Comparison of ENCODE assay signal across 15 cellular contexts in genomic region chr19:45133661-45134060, GRCh38. TPM values are rescaled to one million over a fixed set of nuclear protein-coding genes. Genes with fewer than 3 reads are reported as not detected.
A peak's percentile ranks its signal among the peaks of the same experiment; 100 is the strongest.
DNase-seq lines count a peak whose midpoint lies in the region; ATAC-seq, FAIRE-seq and TF ChIP-seq lines count a peak whose summit lies in the region.
"Had no signal": no experiment of that assay in that cellular context is flagged by ENCODE, and none has a peak within 500 bp of the region (broad histone marks: within the 10 kb centered on the region; RNA-seq: fewer than 3 reads in every experiment).

No MANE protein-coding gene starts in this region.

- TF ChIP-seq CTCF in OCI-LY1 (IDR thresholded peaks at IDR 0.05; ENCODE audit: low read length) (no peak), H1 (IDR thresholded peaks at IDR 0.05; ENCODE audit: control extremely low read depth in 1 of 3, insufficient read depth in 1 of 3, low read depth in 1 of 3, low read length in 3 of 3) (no peak)

- ATAC-seq in stimulated activated effector memory CD8-positive, alpha-beta T cell treated with anti-CD3 and anti-CD28 coated beads, Interleukin-12 subunit alpha, Interleukin-12 subunit beta, amount 100 ng/mL, for 72 hours = no peak

- no peak for TF ChIP-seq EP300 in H1 (IDR thresholded peaks at IDR 0.05; ENCODE audit: borderline replicate concordance in 1 of 2, low read depth in 2 of 2, low read length in 2 of 2)

- H2BK15ac ChIP-seq in H1 (ENCODE audit: low read length) = no peak overlapping the region

- peak overlapping the region in 9 of 11 experiments; percentile 6 to 82 (median 48); a peak in 13 of 22 replicates for H3K27ac ChIP-seq in BLaER1 treated with 17β-estradiol and CSF1 and Interleukin-3, amounts not matched to agents 10 nM and 100 nM
- H3K27ac ChIP-seq in OCI-LY1 (ENCODE audit: low read depth, low read length, poor library complexity, severe bottlenecking) = peak overlapping the region; percentile 74
- H3K27ac ChIP-seq in H1 (ENCODE audit: low read depth, low read length) = no peak overlapping the region
- H3K27ac ChIP-seq: PC-9, SK-N-MC had no signal

- no peak overlapping the region for H3K18ac ChIP-seq in H1 (ENCODE audit: extremely low read depth, low read length)

- H2AK5ac ChIP-seq in H1 (ENCODE audit: low read depth, low read length) = no peak overlapping the region

- H3K9me2 ChIP-seq in OCI-LY1 (ENCODE audit: low read depth, low read length) = no peaks in the 10 kb centered on the region

- no peak overlapping the region for H3K23ac ChIP-seq in H1 (ENCODE audit: insufficient read length)

- H4K20me1 ChIP-seq in BLaER1 treated with 17β-estradiol and CSF1 and Interleukin-3, amounts not matched to agents 10 nM and 100 nM = peaks cover 49 to 100% (median 95%) of the 10 kb centered on the region in 11 experiments
- no peaks in the 10 kb centered on the region for H4K20me1 ChIP-seq in OCI-LY1 (ENCODE audit: insufficient read depth, low read length)
- peaks cover 13 to 18% of the 10 kb centered on the region in 2 experiments for H4K20me1 ChIP-seq in H1 (replicated peaks in 1 of 2; ENCODE audit: control insufficient read depth in 1 of 2, insufficient read depth in 2 of 2, low read length in 2 of 2)

- POLR2A ChIA-PET in H1 (lab: Charles Lee; ENCODE audit: partially characterized antibody) = interaction anchor here (0.6 to 1.2 kb wide), 4 partner anchors 35 to 230 kb away, joined by 3 to 4 read pairs (median 3); no protein-coding TSS in a partner anchor

- CTCF ChIA-PET in H1 (lab: Charles Lee; ENCODE audit: partially characterized antibody) = interaction anchor here (0.6 to 1.0 kb wide), 2 partner anchors 50 to 154 kb away, joined by 3 to 4 read pairs; no protein-coding TSS in a partner anchor

- H4K8ac ChIP-seq in H1 (ENCODE audit: extremely low read depth, insufficient read depth, low read length) = peak overlapping the region; percentile 15; the same call in 1 of the 2 replicates

- H2BK12ac ChIP-seq in H1 (ENCODE audit: low read depth, low read length) = 0 out of 2 replicates have a peak overlapping the region, but pooled peaks have one; percentile 68

- no peaks in the 10 kb centered on the region for H3K79me2 ChIP-seq in OCI-LY1 (ENCODE audit: insufficient read depth, low read length)
- H3K79me2 ChIP-seq in H1 (ENCODE audit: control insufficient read depth in 1 of 2, insufficient read depth in 2 of 2, low read length in 2 of 2) = peaks cover 0 to 36% of the 10 kb centered on the region in 2 experiments; a peak in 1 of 4 replicates

- H3K4me3 Mint-ChIP-seq in stimulated activated effector memory CD8-positive, alpha-beta T cell treated with anti-CD3 and anti-CD28 coated beads, Interleukin-12 subunit alpha, Interleukin-12 subunit beta, amount 100 ng/mL, for 72 hours = no peak overlapping the region

- no peaks in the 10 kb centered on the region for H3F3A ChIP-seq in OCI-LY1 (ENCODE audit: insufficient read depth, low read length)

- DNase-seq in H1 (ENCODE audit: low read depth in 1 of 2, low spot score in 2 of 2) (no peak), DMS 273 (lab: John Stamatoyannopoulos, UW; ENCODE audit: unreplicated experiment) (no peak), inferior parietal cortex (ENCODE audit: extremely low spot score) (no peak), SHP77 (lab: John Stamatoyannopoulos, UW) (no peak)
- DNase-seq in stimulated activated effector memory CD8-positive, alpha-beta T cell treated with anti-CD3 and anti-CD28 coated beads, Interleukin-12 subunit alpha, Interleukin-12 subunit beta, amount 100 ng/mL, for 72 hours (ENCODE audit: low spot score in 2 of 2) = no peak
- DNase-seq: BE2C, HCEC 1CT, NCI-H1048, NCI-H345, PC-9 had no signal

- peak overlapping the region; percentile 37 for H3K27ac Mint-ChIP-seq in stimulated activated effector memory CD8-positive, alpha-beta T cell treated with anti-CD3 and anti-CD28 coated beads, Interleukin-12 subunit alpha, Interleukin-12 subunit beta, amount 100 ng/mL, for 72 hours

- no peak overlapping the region for H4K5ac ChIP-seq in H1 (ENCODE audit: insufficient read length, low read depth, low read length)

- H4K91ac ChIP-seq in H1 (replicated peaks; ENCODE audit: insufficient read length, low read length) = no peak overlapping the region

- no peak for TF ChIP-seq RAD21 in H1 (IDR thresholded peaks at IDR 0.05 in 1 of 2, conservative IDR thresholded peaks at IDR 0.05 in 1 of 2; ENCODE audit: low read depth in 2 of 2, low read length in 2 of 2)

- H3K4me2 ChIP-seq in BLaER1 treated with 17β-estradiol and CSF1 and Interleukin-3, amounts not matched to agents 10 nM and 100 nM = peak overlapping the region; percentile 85 to 98 (median 95)
- no peak overlapping the region for H3K4me2 ChIP-seq in OCI-LY1 (ENCODE audit: low read length)
- H3K4me2 ChIP-seq in H1 (ENCODE audit: insufficient read depth in 1 of 2, low read depth in 2 of 2, low read length in 2 of 2) = no peak overlapping the region
- H3K4me2 ChIP-seq: PC-9 had no signal

- FAIRE-seq in H1 (lab: Jason Lieb, UNC) = no peak

- H3K36me3 Mint-ChIP-seq in stimulated activated effector memory CD8-positive, alpha-beta T cell treated with anti-CD3 and anti-CD28 coated beads, Interleukin-12 subunit alpha, Interleukin-12 subunit beta, amount 100 ng/mL, for 72 hours = no peaks in the 10 kb centered on the region

- peaks cover 0 to 14% (median 5%) of the 10 kb centered on the region in 11 experiments; a peak in 13 of 22 replicates for H3K36me3 ChIP-seq in BLaER1 treated with 17β-estradiol and CSF1 and Interleukin-3, amounts not matched to agents 10 nM and 100 nM
- H3K36me3 ChIP-seq in OCI-LY1 (ENCODE audit: insufficient read depth, low read length) (no peaks in the 10 kb centered on the region), H1 (ENCODE audit: control insufficient read depth in 2 of 4, insufficient read depth in 4 of 4, low read length in 3 of 4) (no peaks in the 10 kb centered on the region)
- H3K36me3 ChIP-seq: BE2C had no signal

- TF ChIP-seq POLR2A in H1 (IDR thresholded peaks at IDR 0.05; ENCODE audit: control extremely low read depth in 1 of 2, low read depth in 2 of 2, low read length in 2 of 2) = no peak

- peak overlapping the region in 8 of 11 experiments; percentile 13 to 64 (median 46); a peak in 14 of 22 replicates for H3K9ac ChIP-seq in BLaER1 treated with 17β-estradiol and CSF1 and Interleukin-3, amounts not matched to agents 10 nM and 100 nM
- H3K9ac ChIP-seq in OCI-LY1 (ENCODE audit: low read length) (no peak overlapping the region), H1 (replicated peaks in 1 of 4; ENCODE audit: extremely low read depth in 1 of 4, low read depth in 3 of 4, low read length in 3 of 4) (no peak overlapping the region; a peak in 2 of 7 replicates)

- H2BK5ac ChIP-seq in H1 (ENCODE audit: low read depth, low read length) = no peak overlapping the region

- no peak overlapping the region for H3K4ac ChIP-seq in H1 (replicated peaks; ENCODE audit: insufficient read length, low read depth, low read length)

- no peak overlapping the region for H3K56ac ChIP-seq in H1 (replicated peaks; ENCODE audit: insufficient read length, low read depth, low read length)

- H2AFZ ChIP-seq in OCI-LY1 (ENCODE audit: low read length) = no peak overlapping the region
- H2AFZ ChIP-seq in H1 (ENCODE audit: low read length) = no peak overlapping the region
- H2AFZ ChIP-seq: PC-9 had no signal

- no peak overlapping the region for H3K4me3 ChIP-seq in BLaER1 treated with 17β-estradiol and CSF1 and Interleukin-3, amounts not matched to agents 10 nM and 100 nM
- H3K4me3 ChIP-seq in OCI-LY1 (ENCODE audit: low read depth, low read length, poor library complexity, severe bottlenecking) (no peak overlapping the region), H1 (ENCODE audit: extremely low read depth in 1 of 4, insufficient read depth in 2 of 4, low read depth in 3 of 4, low read length in 4 of 4) (no peak overlapping the region)
- H3K4me3 ChIP-seq: PC-9, SK-N-MC had no signal

- H2BK120ac ChIP-seq in H1 (replicated peaks; ENCODE audit: low read depth, low read length) = no peak overlapping the region

- no peak overlapping the region for H2BK20ac ChIP-seq in H1 (ENCODE audit: low read length)

- H3K14ac ChIP-seq in H1 (ENCODE audit: insufficient read length) = no peak overlapping the region

- H3K9me3 ChIP-seq in BLaER1 treated with 17β-estradiol and CSF1 and Interleukin-3, amounts not matched to agents 10 nM and 100 nM (replicated peaks in 1 of 11) = no peaks in the 10 kb centered on the region
- H3K9me3 ChIP-seq in OCI-LY1 (ENCODE audit: low read length) (no peaks in the 10 kb centered on the region), H1 (ENCODE audit: insufficient read depth in 2 of 2, low read depth in 1 of 2, low read length in 1 of 2) (no peaks in the 10 kb centered on the region)
- H3K9me3 ChIP-seq: BE2C had no signal

- peaks cover 27% of the 10 kb centered on the region for H3K79me1 ChIP-seq in H1 (ENCODE audit: low read depth, low read length)

- no peaks in the 10 kb centered on the region for H3K27me3 ChIP-seq in BLaER1 treated with 17β-estradiol and CSF1 and Interleukin-3, amounts not matched to agents 10 nM and 100 nM
- no peaks in the 10 kb centered on the region for H3K27me3 ChIP-seq in OCI-LY1 (ENCODE audit: insufficient read depth, low read length)
- H3K27me3 ChIP-seq in H1 (replicated peaks in 1 of 4; ENCODE audit: control insufficient read depth in 3 of 4, extremely low read depth in 1 of 4, insufficient read depth in 3 of 4, low read length in 3 of 4) = no peaks in the 10 kb centered on the region; a peak in 1 of 7 replicates
- H3K27me3 ChIP-seq: BE2C had no signal

- H3K4me1 ChIP-seq in BLaER1 treated with 17β-estradiol and CSF1 and Interleukin-3, amounts not matched to agents 10 nM and 100 nM = peaks cover 64 to 91% (median 79%) of the 10 kb centered on the region in 10 experiments
- peaks cover 59% of the 10 kb centered on the region for H3K4me1 ChIP-seq in OCI-LY1 (ENCODE audit: insufficient read depth, low read length, severe bottlenecking)
- peaks cover 0 to 27% (median 14%) of the 10 kb centered on the region in 4 experiments; a peak in 5 of 7 replicates for H3K4me1 ChIP-seq in H1 (replicated peaks in 1 of 4; ENCODE audit: control insufficient read depth in 3 of 4, insufficient read depth in 4 of 4, low read length in 3 of 4)
- H3K4me1 ChIP-seq: BE2C had no signal

- H3K4me1 Mint-ChIP-seq in stimulated activated effector memory CD8-positive, alpha-beta T cell treated with anti-CD3 and anti-CD28 coated beads, Interleukin-12 subunit alpha, Interleukin-12 subunit beta, amount 100 ng/mL, for 72 hours = peaks cover 36% of the 10 kb centered on the region

- no peaks in the 10 kb centered on the region for H3K9me3 Mint-ChIP-seq in stimulated activated effector memory CD8-positive, alpha-beta T cell treated with anti-CD3 and anti-CD28 coated beads, Interleukin-12 subunit alpha, Interleukin-12 subunit beta, amount 100 ng/mL, for 72 hours

- 94% methylated on average over 8 of the region's 8 CpGs; no CpG with 5 or more reads in 1 of the 2 experiments for WGBS in H1 (ENCODE audit: extremely low coverage in 1 of 2, insufficient coverage in 1 of 2, insufficient read length in 1 of 2, insufficient replicate concordance in 2 of 2, low coverage in 1 of 2, low lambda C conversion rate in 2 of 2, missing lambda C conversion rate in 1 of 2), 2 experiments

- H3K23me2 ChIP-seq in H1 (ENCODE audit: low read depth, low read length) = no peaks in the 10 kb centered on the region

RNA-seq across cellular contexts. Expression of gene NKPD1, which starts 27.1 kb away (rescaled TPM):
- 0.38 and 0.39 TPM in 2 replicates for total RNA-seq in H1 (2021; fragmentation: NEBNext Ultra II Directional; extraction: Animal tissue kit (Norgen Biotek cat#: 25700))
- 0.30 and 0.55 TPM in 2 replicates for polyA plus RNA-seq in H1 (2011; rRNA removed)
- polyA plus RNA-seq in H1 (2011; cell fraction: cytosol; rRNA removed) = 0.69 TPM
- 0.73 TPM for polyA plus RNA-seq in H1 (2011; cell fraction: nucleus; rRNA removed)
- 0.22 to 0.24 TPM (median 0.23 TPM) in 3 of 4 replicates, not detected in the other for polyA plus RNA-seq in H1 (2012, experiment 1 of 2)
- 0.20 TPM for polyA plus RNA-seq in H1 (2012, experiment 2 of 2)
- polyA plus RNA-seq in H1 (2013, experiment 1 of 2) = 0.22 TPM
- 0.26 TPM for polyA plus RNA-seq in H1 (2013, experiment 2 of 2)
- polyA minus RNA-seq in H1 (2011; rRNA and poly(A)+ RNA removed) = 0.22 and 0.32 TPM in 2 replicates
- polyA minus RNA-seq in H1 (2011; cell fraction: cytosol; rRNA and poly(A)+ RNA removed) = not detected
- polyA minus RNA-seq in H1 (2011; cell fraction: nucleus; rRNA and poly(A)+ RNA removed) = 0.80 TPM
- total RNA-seq: HT1080, M059J had no signal

RNA-seq across cellular contexts. Expression of gene PPP1R37, which starts 40.7 kb away (rescaled TPM):
- total RNA-seq in H1 (2021; fragmentation: NEBNext Ultra II Directional; extraction: Animal tissue kit (Norgen Biotek cat#: 25700)) = 25.7 and 27.0 TPM in 2 replicates
- polyA plus RNA-seq in H1 (2011; rRNA removed) = 14.6 and 22.5 TPM in 2 replicates
- 23.0 TPM for polyA plus RNA-seq in H1 (2011; cell fraction: cytosol; rRNA removed)
- polyA plus RNA-seq in H1 (2011; cell fraction: nucleus; rRNA removed) = 71.7 TPM
- 22.9 to 30.5 TPM (median 24.6 TPM) in 4 replicates for polyA plus RNA-seq in H1 (2012, experiment 1 of 2)
- 16.5 TPM for polyA plus RNA-seq in H1 (2012, experiment 2 of 2)
- 12.6 TPM for polyA plus RNA-seq in H1 (2013, experiment 1 of 2)
- 11.6 TPM for polyA plus RNA-seq in H1 (2013, experiment 2 of 2)
- polyA minus RNA-seq in H1 (2011; rRNA and poly(A)+ RNA removed) = 7.8 and 11.9 TPM in 2 replicates
- polyA minus RNA-seq in H1 (2011; cell fraction: cytosol; rRNA and poly(A)+ RNA removed) = 16.8 TPM
- 25.7 TPM for polyA minus RNA-seq in H1 (2011; cell fraction: nucleus; rRNA and poly(A)+ RNA removed)

RNA-seq across cellular contexts. Expression of gene TRAPPC6A, which starts 44.4 kb away (rescaled TPM):
- total RNA-seq in H1 (2021; fragmentation: NEBNext Ultra II Directional; extraction: Animal tissue kit (Norgen Biotek cat#: 25700)) = 30.5 and 31.8 TPM in 2 replicates
- 130 and 144 TPM in 2 replicates for polyA plus RNA-seq in H1 (2011; rRNA removed)
- 127 TPM for polyA plus RNA-seq in H1 (2011; cell fraction: cytosol; rRNA removed)
- polyA plus RNA-seq in H1 (2011; cell fraction: nucleus; rRNA removed) = 71.3 TPM
- polyA plus RNA-seq in H1 (2012, experiment 1 of 2) = 38.7 to 84.3 TPM (median 76.0 TPM) in 4 replicates
- polyA plus RNA-seq in H1 (2012, experiment 2 of 2) = 102 TPM
- 35.8 TPM for polyA plus RNA-seq in H1 (2013, experiment 1 of 2)
- 35.4 TPM for polyA plus RNA-seq in H1 (2013, experiment 2 of 2)
- 9.3 and 13.3 TPM in 2 replicates for polyA minus RNA-seq in H1 (2011; rRNA and poly(A)+ RNA removed)
- polyA minus RNA-seq in H1 (2011; cell fraction: cytosol; rRNA and poly(A)+ RNA removed) = 17.0 TPM
- 10.3 TPM for polyA minus RNA-seq in H1 (2011; cell fraction: nucleus; rRNA and poly(A)+ RNA removed)

RNA-seq across cellular contexts. Expression of gene BLOC1S3, which starts 44.9 kb away (rescaled TPM):
- 6.0 and 8.0 TPM in 2 replicates for total RNA-seq in H1 (2021; fragmentation: NEBNext Ultra II Directional; extraction: Animal tissue kit (Norgen Biotek cat#: 25700))
- 6.1 and 7.6 TPM in 2 replicates for polyA plus RNA-seq in H1 (2011; rRNA removed)
- polyA plus RNA-seq in H1 (2011; cell fraction: cytosol; rRNA removed) = 3.2 TPM
- polyA plus RNA-seq in H1 (2011; cell fraction: nucleus; rRNA removed) = 5.1 TPM
- 4.5 to 6.2 TPM (median 5.0 TPM) in 4 replicates for polyA plus RNA-seq in H1 (2012, experiment 1 of 2)
- polyA plus RNA-seq in H1 (2012, experiment 2 of 2) = 3.8 TPM
- 5.2 TPM for polyA plus RNA-seq in H1 (2013, experiment 1 of 2)
- 6.0 TPM for polyA plus RNA-seq in H1 (2013, experiment 2 of 2)
- polyA minus RNA-seq in H1 (2011; rRNA and poly(A)+ RNA removed) = 4.8 and 6.4 TPM in 2 replicates
- polyA minus RNA-seq in H1 (2011; cell fraction: cytosol; rRNA and poly(A)+ RNA removed) = 4.0 TPM
- 8.1 TPM for polyA minus RNA-seq in H1 (2011; cell fraction: nucleus; rRNA and poly(A)+ RNA removed)

RNA-seq across cellular contexts. Expression of gene GEMIN7, which starts 54.6 kb away (rescaled TPM):
- total RNA-seq in H1 (2021; fragmentation: NEBNext Ultra II Directional; extraction: Animal tissue kit (Norgen Biotek cat#: 25700)) = 48.0 and 48.5 TPM in 2 replicates
- 91.6 and 113 TPM in 2 replicates for polyA plus RNA-seq in H1 (2011; rRNA removed)
- polyA plus RNA-seq in H1 (2011; cell fraction: cytosol; rRNA removed) = 68.0 TPM
- polyA plus RNA-seq in H1 (2011; cell fraction: nucleus; rRNA removed) = 71.1 TPM
- polyA plus RNA-seq in H1 (2012, experiment 1 of 2) = 40.4 to 54.4 TPM (median 47.9 TPM) in 4 replicates
- 86.0 TPM for polyA plus RNA-seq in H1 (2012, experiment 2 of 2)
- polyA plus RNA-seq in H1 (2013, experiment 1 of 2) = 32.3 TPM
- polyA plus RNA-seq in H1 (2013, experiment 2 of 2) = 33.2 TPM
- polyA minus RNA-seq in H1 (2011; rRNA and poly(A)+ RNA removed) = 18.7 and 22.3 TPM in 2 replicates
- 29.5 TPM for polyA minus RNA-seq in H1 (2011; cell fraction: cytosol; rRNA and poly(A)+ RNA removed)
- polyA minus RNA-seq in H1 (2011; cell fraction: nucleus; rRNA and poly(A)+ RNA removed) = 26.8 TPM

Comparison
In these comparisons a context has a peak if more than half of its experiments do, and no peak if none do; other contexts are left out.
1. H3K4me2 ChIP-seq: peak in BLaER1 treated with 17β-estradiol and CSF1 and Interleukin-3, amounts not matched to agents 10 nM and 100 nM (11 of 11); none in OCI-LY1 (single experiment) and H1 (0 of 2).
2. H3K9ac ChIP-seq: peak in BLaER1 treated with 17β-estradiol and CSF1 and Interleukin-3, amounts not matched to agents 10 nM and 100 nM (8 of 11); none in OCI-LY1 (single experiment) and H1 (0 of 4).